17 cellular contexts compared by ENCODE assay signal in genomic region chr14:71465316-71465715, GRCh38.
"Had no signal": no experiment of that assay in that cellular context is flagged by ENCODE, and none has a peak within 500 bp of the region (broad histone marks: within the 10 kb centered on the region; RNA-seq: fewer than 3 reads in every experiment).

No MANE protein-coding gene starts in this region.

- DNase-seq: activated CD4-positive, alpha-beta T cell treated with anti-CD3 and anti-CD28 coated beads for 48 hours; activated CD4-positive, CD25-positive, alpha-beta regulatory T cell; activated CD8-positive, alpha-beta T cell treated with anti-CD3 and anti-CD28 coated beads, Interleukin-2, amount 10 ng/mL, durations not matched to agents 7 days and 5 days; activated naive CD4-positive, alpha-beta T cell treated with Interleukin-2 at 50 U/mL for 16 hours; activated T-cell treated with anti-CD3 and anti-CD28 coated beads, Interleukin-2, amount 50 U/mL, for 24 hours; anterior cingulate cortex; effector memory CD8-positive, alpha-beta T cell; heart right ventricle; naive B cell; stimulated activated CD4-positive, alpha-beta T cell treated with anti-CD3 and anti-CD28 coated beads, Interleukin-12 subunit alpha, Interleukin-12 subunit beta, amount 100 ng/mL, for 4 hours; stimulated activated CD4-positive, alpha-beta T cell treated with anti-CD3 and anti-CD28 coated beads, Interleukin-1b, Interleukin-23, amount 100 ng/mL, for 48 hours; stimulated activated CD8-positive, alpha-beta memory T cell treated with anti-CD3 and anti-CD28 coated beads, Interleukin-4, amount 100 ng/mL, for 48 hours; stimulated activated naive CD4-positive, alpha-beta T cell; thyroid gland had no signal

- H3K4me3 ChIP-seq: breast epithelium, heart right ventricle, prostate gland, right atrium auricular region, thyroid gland had no signal

- ATAC-seq: activated CD8-positive, alpha-beta T cell treated with anti-CD3 and anti-CD28 coated beads, Interleukin-2, amount 10 ng/mL, durations not matched to agents 7 days and 5 days; effector memory CD8-positive, alpha-beta T cell had no signal
